ENCODE assay signal across 1 cellular context in the genomic region with DNA sequence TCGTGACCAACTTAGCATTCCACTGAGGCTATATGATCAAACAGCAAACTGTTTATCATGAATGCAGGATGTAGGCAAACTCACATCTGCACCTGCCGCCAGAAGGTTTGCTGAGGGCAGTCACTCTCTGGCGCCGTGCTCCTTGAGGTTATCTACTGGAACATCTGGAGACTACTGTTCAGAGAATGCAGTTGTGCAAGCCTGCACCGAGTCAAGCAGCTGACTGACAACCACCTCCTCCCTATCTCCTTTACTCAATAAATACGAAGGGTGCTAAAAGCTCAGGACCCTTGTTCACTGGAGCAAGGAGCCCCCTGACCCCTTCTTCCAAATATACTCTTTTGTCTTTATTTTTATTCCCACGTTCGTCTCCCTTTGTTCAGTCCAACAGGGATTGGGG.
TF ChIP-seq lines count a peak whose summit lies in the region.

No MANE protein-coding gene starts in this region.

TF ChIP-seq in endothelial cell of umbilical vein, 7 proteins besides CTCF, POLR2A, EP300 and RAD21:
- TF ChIP-seq, protein P1, sequence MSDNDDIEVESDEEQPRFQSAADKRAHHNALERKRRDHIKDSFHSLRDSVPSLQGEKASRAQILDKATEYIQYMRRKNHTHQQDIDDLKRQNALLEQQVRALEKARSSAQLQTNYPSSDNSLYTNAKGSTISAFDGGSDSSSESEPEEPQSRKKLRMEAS (IDR thresholded peaks at IDR 0.05; ENCODE audit: insufficient read depth, insufficient read length) = no peak
- no peak for TF ChIP-seq POLR2AphosphoS5 (IDR thresholded peaks at IDR 0.05; ENCODE audit: insufficient read depth, low read depth, low read length)
- TF ChIP-seq FOS (IDR thresholded peaks at IDR 0.05; ENCODE audit: borderline replicate concordance, insufficient read depth, low read length) = no peak
- TF ChIP-seq GATA2 (IDR thresholded peaks at IDR 0.05; ENCODE audit: insufficient read depth, insufficient read length, low read depth, low read length) = no peak
- no peak for TF ChIP-seq MYC (IDR thresholded peaks at IDR 0.05; ENCODE audit: low read depth, low read length)
- TF ChIP-seq JUN (IDR thresholded peaks at IDR 0.05; ENCODE audit: borderline replicate concordance, insufficient read depth, insufficient read length, low read depth) = no peak
- no peak for TF ChIP-seq EZH2 (IDR thresholded peaks at IDR 0.05; ENCODE audit: borderline replicate concordance, low read depth, low read length, severe bottlenecking)
